8 cellular contexts compared by ENCODE assay signal in the genomic region with DNA sequence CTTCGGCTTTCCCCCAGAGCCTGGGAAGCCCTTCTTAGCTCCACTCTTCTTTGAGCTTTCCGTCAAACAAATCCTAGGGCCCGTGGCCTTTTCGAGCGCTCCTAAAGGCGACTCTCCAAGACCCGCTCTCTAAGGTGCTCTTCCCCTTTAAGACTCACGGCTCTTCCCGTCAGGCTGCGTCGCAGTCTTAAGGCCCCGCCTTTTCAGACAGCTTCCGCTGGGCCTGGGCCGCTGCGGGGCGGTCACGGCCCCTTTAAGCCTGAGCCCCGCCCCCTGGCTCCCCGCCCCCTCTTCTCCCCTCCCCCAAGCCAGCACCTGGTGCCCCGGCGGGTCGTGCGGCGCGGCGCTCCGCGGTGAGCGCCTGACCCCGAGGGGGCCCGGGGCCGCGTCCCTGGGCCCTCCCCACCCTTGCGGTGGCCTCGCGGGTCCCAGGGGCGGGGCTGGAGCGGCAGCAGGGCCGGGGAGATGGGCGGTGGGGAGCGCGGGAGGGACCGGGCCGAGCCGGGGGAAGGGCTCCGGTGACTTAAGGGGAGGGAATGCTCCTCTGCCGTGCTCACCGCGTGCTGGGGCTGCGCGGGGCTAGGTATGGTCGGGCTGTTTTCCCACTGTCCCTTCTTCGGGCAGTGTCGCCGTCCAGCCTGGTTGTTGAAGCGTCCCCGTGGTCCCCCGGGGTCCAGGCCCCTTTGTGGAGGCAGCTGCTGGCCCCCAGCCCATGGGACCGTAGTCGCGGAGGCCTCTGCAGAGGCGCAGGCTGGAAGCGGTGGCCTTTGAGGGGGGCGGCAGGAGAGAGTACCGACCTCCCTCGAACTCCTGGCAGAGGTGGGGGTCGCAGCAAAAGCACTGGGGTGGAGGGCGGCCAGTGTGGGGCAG. TPM values are rescaled to one million over a fixed set of nuclear protein-coding genes. Genes with fewer than 3 reads are reported as not detected.
DNase-seq lines count a peak whose midpoint lies in the region; ATAC-seq and TF ChIP-seq lines count a peak whose summit lies in the region.

TSS of gene PEX5 (plus strand) at position 289 of the 870 bp plus-strand sequence. CDS start 692 bp downstream, outside the sequence.

- ATAC-seq in HG02870 (IDR thresholded peaks at IDR 0.05; ENCODE audit: unreplicated experiment) (peak; percentile 95), left cardiac atrium (peak; percentile 97 to 98), upper lobe of left lung (ENCODE audit: low FRiP score in 2 of 2) (peak; percentile 98)

- in situ Hi-C loops in GM13977 (cut with MboI; ENCODE audit: low pct_unique_long_range_greater_than_20kb, low sequenced_read_pairs, unreplicated experiment), result no loop called here

- no peaks in the 10 kb centered on the region for H3K9me3 Mint-ChIP-seq in T-helper 1 cell treated with Interleukin-12 subunit alpha and Interleukin-12 subunit beta and Interleukin-4 antibody, amounts not matched to agents 30 μg/mL and 1 μg/mL, for 36 hours

- intact Hi-C loops in left cardiac atrium (cut with DNase I) (no loop called here), posterior vena cava (cut with DNase I) (no loop called here)

- peak within 1 kb of the TSS; percentile 94 for H3K4me3 Mint-ChIP-seq in T-helper 1 cell treated with Interleukin-12 subunit alpha and Interleukin-12 subunit beta and Interleukin-4 antibody, amounts not matched to agents 30 μg/mL and 1 μg/mL, for 36 hours

- 1% methylated on average over 63 of the region's 68 CpGs; no CpG with 5 or more reads in 1 of the 2 donors for WGBS in upper lobe of left lung, 2 donors

- peaks cover 0 to 10% (median 0%) of the 10 kb centered on the region in 4 donors for H3K36me3 ChIP-seq in upper lobe of left lung

- H3K27me3 ChIP-seq in upper lobe of left lung, result no peaks in the 10 kb centered on the region

- peaks cover 16% of the 10 kb centered on the region for H3K36me3 Mint-ChIP-seq in T-helper 1 cell treated with Interleukin-12 subunit alpha and Interleukin-12 subunit beta and Interleukin-4 antibody, amounts not matched to agents 30 μg/mL and 1 μg/mL, for 36 hours (ENCODE audit: low read depth)

- peak in 1 of 4 donors; percentile 50 for TF ChIP-seq EP300 in upper lobe of left lung (IDR thresholded peaks at IDR 0.05)

- H3K4me1 ChIP-seq in upper lobe of left lung, result peaks cover 22 to 32% (median 24%) of the 10 kb centered on the region in 4 donors

- peak; percentile 94 for DNase-seq in GM13977 (ENCODE audit: low spot score)
- peak; percentile 99 for DNase-seq in NCI-H146 (lab: John Stamatoyannopoulos, UW)
- peak; percentile 77 for DNase-seq in amniotic stem cell (lab: John Stamatoyannopoulos, UW)
- DNase-seq in left cardiac atrium, result peak; percentile 92
- DNase-seq in posterior vena cava (ENCODE audit: low spot score), result peak; percentile 96
- DNase-seq in upper lobe of left lung, result peak; percentile 93

- peak within 1 kb of the TSS; percentile 90 to 99 (median 92) for H3K27ac ChIP-seq in upper lobe of left lung

- no peak for TF ChIP-seq CTCF in GM13977 (IDR thresholded peaks at IDR 0.05; ENCODE audit: extremely low read depth, insufficient read depth, missing control alignments)
- TF ChIP-seq CTCF in upper lobe of left lung (IDR thresholded peaks at IDR 0.05), result no peak

- H3K4me3 ChIP-seq in upper lobe of left lung, result peak within 1 kb of the TSS; percentile 58 to 97 (median 90)

- TF ChIP-seq POLR2A in upper lobe of left lung (IDR thresholded peaks at IDR 0.05), result peak in 1 of 4 donors; percentile 46

- H3K27ac Mint-ChIP-seq in T-helper 1 cell treated with Interleukin-12 subunit alpha and Interleukin-12 subunit beta and Interleukin-4 antibody, amounts not matched to agents 30 μg/mL and 1 μg/mL, for 36 hours, result peak within 1 kb of the TSS; percentile 98

- H3K4me1 Mint-ChIP-seq in T-helper 1 cell treated with Interleukin-12 subunit alpha and Interleukin-12 subunit beta and Interleukin-4 antibody, amounts not matched to agents 30 μg/mL and 1 μg/mL, for 36 hours (ENCODE audit: low read depth), result peaks cover 24% of the 10 kb centered on the region

- no peaks in the 10 kb centered on the region for H3K9me3 ChIP-seq in upper lobe of left lung

- peaks cover 2% of the 10 kb centered on the region for H3K27me3 Mint-ChIP-seq in T-helper 1 cell treated with Interleukin-12 subunit alpha and Interleukin-12 subunit beta and Interleukin-4 antibody, amounts not matched to agents 30 μg/mL and 1 μg/mL, for 36 hours (ENCODE audit: low read depth)

RNA-seq across cellular contexts. Expression of gene PEX5, which starts in this region (rescaled TPM):
- total RNA-seq in left cardiac atrium, result 10 to 100 TPM; 31.5 to 33.1 TPM
- 10 to 100 TPM; 34.7 to 39.6 TPM for total RNA-seq in posterior vena cava
- 10 to 100 TPM; 40.4 to 69.1 (median 49.2) TPM for total RNA-seq in upper lobe of left lung

Comparison
In these comparisons a context has a peak if more than half of its experiments do, and no peak if none do; other contexts are left out.
1. Peak in every context shown above with its lines: DNase-seq, ATAC-seq, H3K4me3 ChIP-seq and H3K27ac ChIP-seq.